8 cellular contexts compared by ENCODE assay signal in the genomic region with DNA sequence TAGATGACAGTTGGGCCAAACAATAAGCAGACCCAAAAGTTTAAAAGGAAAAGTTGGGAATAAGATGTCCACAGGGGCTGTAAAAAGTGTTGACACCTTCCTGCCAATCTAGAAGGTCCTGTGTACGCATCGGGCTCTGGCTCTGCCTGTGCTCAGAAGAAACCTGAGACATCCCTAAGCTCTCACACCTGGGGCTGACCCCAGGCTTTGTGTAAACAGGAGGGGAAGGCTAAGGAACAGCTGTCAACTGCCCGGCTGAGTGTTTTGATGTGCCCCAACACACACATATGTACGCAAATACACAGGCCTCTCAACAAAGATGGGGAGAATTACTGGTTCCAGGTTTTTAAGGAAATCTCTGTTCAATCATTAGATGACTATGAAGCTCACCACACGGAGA. TPM values are rescaled to one million over a fixed set of nuclear protein-coding genes. Genes with fewer than 3 reads are reported as not detected.
DNase-seq lines count a peak whose midpoint lies in the region; ATAC-seq and TF ChIP-seq lines count a peak whose summit lies in the region.

No MANE protein-coding gene starts in this region.

- peaks cover 0 to 5% (median under 1%) of the 10 kb centered on the region in 7 donors for H3K9me3 Mint-ChIP-seq in CD14-positive monocyte

- peaks cover 0 to 2% (median 0%) of the 10 kb centered on the region in 3 donors for H3K27me3 Mint-ChIP-seq in CD14-positive monocyte (ENCODE audit: low read depth in 3 of 3)

- H3K4me3 ChIP-seq in effector memory CD4-positive, alpha-beta T cell (ENCODE audit: insufficient read depth, low read depth, low read length, poor library complexity, severe bottlenecking), result no peak overlapping the region

- ATAC-seq in HG02642 (IDR thresholded peaks at IDR 0.05; ENCODE audit: poor library complexity, unreplicated experiment) (peak; percentile 80), foreskin keratinocyte (peak; percentile 35), GM18873 (IDR thresholded peaks at IDR 0.05; ENCODE audit: low FRiP score, unreplicated experiment) (no peak)

- no peaks in the 10 kb centered on the region for H3K27me3 ChIP-seq in foreskin keratinocyte
- no peaks in the 10 kb centered on the region for H3K27me3 ChIP-seq in effector memory CD4-positive, alpha-beta T cell (replicated peaks; ENCODE audit: control insufficient read depth, insufficient read depth, low read length, poor library complexity, severe bottlenecking)

- peaks cover 3% of the 10 kb centered on the region in 2 donors for H3K36me3 Mint-ChIP-seq in CD14-positive monocyte

- H3K9me3 ChIP-seq in effector memory CD4-positive, alpha-beta T cell (ENCODE audit: control insufficient read depth, low read length), result no peaks in the 10 kb centered on the region

- H3K27ac Mint-ChIP-seq in CD14-positive monocyte, result no peak overlapping the region

- TF ChIP-seq POLR2A in erythroblast (IDR thresholded peaks at IDR 0.05; ENCODE audit: low read length), result no peak

- TF ChIP-seq CTCF in foreskin keratinocyte (conservative IDR thresholded peaks at IDR 0.05) (no peak), CD14-positive monocyte (IDR thresholded peaks at IDR 0.05) (no peak)

- H3K27ac ChIP-seq in foreskin keratinocyte, result no peak overlapping the region
- H3K27ac ChIP-seq in effector memory CD4-positive, alpha-beta T cell (ENCODE audit: insufficient read depth, low read length, poor library complexity, severe bottlenecking), result no peak overlapping the region

- no peaks in the 10 kb centered on the region for H3K36me3 ChIP-seq in effector memory CD4-positive, alpha-beta T cell (ENCODE audit: control insufficient read depth, insufficient read depth, low read length)

- peaks cover 9% of the 10 kb centered on the region for H3K4me1 ChIP-seq in foreskin keratinocyte
- no peaks in the 10 kb centered on the region for H3K4me1 ChIP-seq in effector memory CD4-positive, alpha-beta T cell (ENCODE audit: control insufficient read depth, insufficient read depth, low read length, poor library complexity, severe bottlenecking)

- DNase-seq in COR-L47 (lab: John Stamatoyannopoulos, UW) (peak; percentile 39), NCI-H2227 treated with DMSO at 0.1 percent for 48 hours (lab: John Stamatoyannopoulos, UW) (peak; percentile 33), foreskin keratinocyte (no peak), erythroblast (lab: John Stamatoyannopoulos, UW) (no peak), CD14-positive monocyte (ENCODE audit: low spot score) (no peak)
- no peak for DNase-seq in effector memory CD4-positive, alpha-beta T cell

- intact Hi-C loops in CD14-positive monocyte (cut with micrococcal nuclease), result no loop called here

- H3K4me1 Mint-ChIP-seq in CD14-positive monocyte, result peaks cover 74% of the 10 kb centered on the region

- H3K4me3 Mint-ChIP-seq in CD14-positive monocyte, result no peak overlapping the region

RNA-seq across cellular contexts. Expression of gene TMEM131, which starts 59.5 kb away (rescaled TPM):
- total RNA-seq in foreskin keratinocyte, result 33.6 and 36.6 TPM in 2 replicates
- 8.4 and 10.5 TPM in 2 replicates for polyA plus RNA-seq in foreskin keratinocyte
- 1 to 10 TPM; 7.0 to 8.2 TPM for polyA plus RNA-seq in CD14-positive monocyte

Comparison
In these comparisons a context has a peak if more than half of its experiments do, and no peak if none do; other contexts are left out.
1. DNase-seq: peak in COR-L47 (single experiment) and NCI-H2227 treated with DMSO at 0.1 percent for 48 hours (single experiment); none in foreskin keratinocyte (0 of 2), erythroblast (0 of 2), effector memory CD4-positive, alpha-beta T cell (0 of 3) and CD14-positive monocyte (single experiment).